ENCODE assay signal across 9 cellular contexts in the genomic region with DNA sequence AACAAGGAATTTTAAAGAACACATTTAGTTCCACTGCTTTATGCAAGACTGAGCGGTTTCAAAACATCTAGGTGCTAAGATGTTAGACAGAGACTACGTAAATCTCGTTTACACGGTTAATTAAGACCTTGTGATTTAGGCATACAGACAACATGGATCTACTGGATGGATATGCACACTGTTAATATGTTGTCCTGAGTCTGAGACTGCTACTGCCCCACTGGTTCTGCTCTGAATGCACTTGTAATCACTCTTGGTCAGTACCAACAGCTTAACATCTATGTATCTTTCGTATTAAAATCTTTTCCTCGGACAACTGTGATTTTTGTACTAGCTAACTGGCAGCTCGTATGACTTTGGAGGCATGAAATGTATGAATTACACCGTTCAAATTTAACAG. TPM values are rescaled to one million over a fixed set of nuclear protein-coding genes. Genes with fewer than 3 reads are reported as not detected.
A peak's percentile ranks its signal among the peaks of the same experiment; 100 is the strongest.
DNase-seq lines count a peak whose midpoint lies in the region; ATAC-seq and TF ChIP-seq lines count a peak whose summit lies in the region.
"Had no signal": no experiment of that assay in that cellular context is flagged by ENCODE, and none has a peak within 500 bp of the region (broad histone marks: within the 10 kb centered on the region; RNA-seq: fewer than 3 reads in every experiment).

No MANE protein-coding gene starts in this region.

- peak overlapping the region; percentile 7 to 92; a peak in 3 of 4 replicates for H3K4me3 ChIP-seq in DND-41 (ENCODE audit: low read depth in 1 of 2, low read length in 2 of 2)
- peak overlapping the region; percentile 55 to 87 (median 81) for H3K4me3 ChIP-seq in fibroblast of lung (replicated peaks in 1 of 4; ENCODE audit: control extremely low read depth in 1 of 4, insufficient read depth in 1 of 4, low read depth in 3 of 4, low read length in 4 of 4)
- peak overlapping the region; percentile 98 for H3K4me3 ChIP-seq in rectal smooth muscle tissue (ENCODE audit: low read length)

- H3K79me2 ChIP-seq in DND-41 (ENCODE audit: insufficient read depth, low read length) (peaks cover 72% of the 10 kb centered on the region), fibroblast of lung (ENCODE audit: control insufficient read depth, insufficient read depth, low read length) (peaks cover 16% of the 10 kb centered on the region)

- H3K27me3 ChIP-seq in DND-41 (ENCODE audit: insufficient read depth, low read length, poor library complexity) = peaks cover 40% of the 10 kb centered on the region
- no peaks in the 10 kb centered on the region for H3K27me3 ChIP-seq in fibroblast of lung (ENCODE audit: control insufficient read depth, insufficient read depth, low read length)
- H3K27me3 ChIP-seq in rectal smooth muscle tissue (ENCODE audit: control insufficient read depth, insufficient read depth, low read length) = no peaks in the 10 kb centered on the region

- peaks cover 17% of the 10 kb centered on the region for H4K20me1 ChIP-seq in DND-41 (ENCODE audit: insufficient read depth, low read length)
- no peaks in the 10 kb centered on the region for H4K20me1 ChIP-seq in fibroblast of lung (ENCODE audit: control insufficient read depth, extremely low read depth, insufficient read depth, low read length)

- CTCF ChIA-PET in WTC11 (lab: Charles Lee) = interaction anchor here (2.3 kb wide), 1 partner anchor 13 kb away, joined by 8 read pairs; no protein-coding TSS in a partner anchor

- no peaks in the 10 kb centered on the region for H3K9me3 ChIP-seq in DND-41 (ENCODE audit: insufficient read depth, low read length, severe bottlenecking)
- H3K9me3 ChIP-seq in fibroblast of lung (ENCODE audit: control insufficient read depth, insufficient read depth, low read depth, low read length) = no peaks in the 10 kb centered on the region

- H3K4me3 Mint-ChIP-seq in WTC11 = no peak overlapping the region; the same call in 1 of the 2 replicates

- H2AFZ ChIP-seq in DND-41 (ENCODE audit: low read depth, low read length) (no peak overlapping the region), fibroblast of lung (ENCODE audit: low read length) (no peak overlapping the region)

- TF ChIP-seq CTCF in DND-41 (IDR thresholded peaks at IDR 0.05; ENCODE audit: borderline replicate concordance, extremely low read depth, low read length, poor library complexity, severe bottlenecking) = no peak
- TF ChIP-seq CTCF in fibroblast of lung (conservative IDR thresholded peaks at IDR 0.05 in 1 of 2, IDR thresholded peaks at IDR 0.05 in 1 of 2; ENCODE audit: low read depth in 1 of 2, low read length in 2 of 2) = no peak
- no peak for TF ChIP-seq CTCF in WTC11 (IDR thresholded peaks at IDR 0.05)

- H3K36me3 ChIP-seq in DND-41 (ENCODE audit: insufficient read depth, low read length) (peaks cover 4% of the 10 kb centered on the region; the same call in 1 of the 2 replicates), fibroblast of lung (ENCODE audit: control insufficient read depth, insufficient read depth, low read length) (no peaks in the 10 kb centered on the region), rectal smooth muscle tissue (ENCODE audit: control insufficient read depth, insufficient read depth, low read length) (no peaks in the 10 kb centered on the region)

- peak overlapping the region; percentile 31 for H3K27ac ChIP-seq in DND-41 (ENCODE audit: low read length)
- H3K27ac ChIP-seq in fibroblast of lung (ENCODE audit: insufficient read depth, low read length) = no peak overlapping the region
- H3K27ac ChIP-seq in rectal smooth muscle tissue (ENCODE audit: low read depth, low read length) = peak overlapping the region; percentile 15

- H3K27ac Mint-ChIP-seq in WTC11 = no peak overlapping the region

- H3K4me2 ChIP-seq in DND-41 (ENCODE audit: insufficient read depth, low read length) = peak overlapping the region; percentile 99
- H3K4me2 ChIP-seq in fibroblast of lung (ENCODE audit: extremely low read depth, insufficient read depth, low read length) = peak overlapping the region; percentile 100

- H3K9me3 Mint-ChIP-seq in WTC11 = no peaks in the 10 kb centered on the region

- H3K4me1 Mint-ChIP-seq in WTC11 = peaks cover 33% of the 10 kb centered on the region

- H3K4me1 ChIP-seq in DND-41 (ENCODE audit: insufficient read depth, low read length) (peaks cover 67% of the 10 kb centered on the region), fibroblast of lung (ENCODE audit: control insufficient read depth, extremely low read depth, insufficient read depth, low read length) (peaks cover 3% of the 10 kb centered on the region), rectal smooth muscle tissue (ENCODE audit: control insufficient read depth, insufficient read depth, low read length) (peaks cover 4% of the 10 kb centered on the region)

- H3K9ac ChIP-seq in DND-41 (ENCODE audit: low read depth, low read length) (peak overlapping the region; percentile 0; the same call in 1 of the 2 replicates), fibroblast of lung (ENCODE audit: insufficient read depth, low read length) (no peak overlapping the region), rectal smooth muscle tissue (ENCODE audit: low read length) (no peak overlapping the region)

- POLR2A ChIA-PET in WTC11 (lab: Charles Lee) = no interaction called here

- ATAC-seq in DND-41 (ENCODE audit: insufficient read depth, low read depth) = no peak
- ATAC-seq in WTC11 = no peak
- no peak for ATAC-seq in HG02763 (IDR thresholded peaks at IDR 0.05; ENCODE audit: unreplicated experiment)
- ATAC-seq in GM18858 (IDR thresholded peaks at IDR 0.05; ENCODE audit: unreplicated experiment) = no peak
- ATAC-seq in GM21576 (IDR thresholded peaks at IDR 0.05; ENCODE audit: unreplicated experiment) = no peak

- DNase-seq in DND-41 = no peak
- peak; percentile 44 for DNase-seq in OCI-M1 (lab: John Stamatoyannopoulos, UW)
- DNase-seq in fibroblast of lung (ENCODE audit: low read depth in 2 of 2) = no peak
- no peak for DNase-seq in WTC11 (ENCODE audit: low spot score)
- DNase-seq: NCI-H1436 had no signal

- H3K27me3 Mint-ChIP-seq in WTC11 (ENCODE audit: low read depth) = peaks cover 32% of the 10 kb centered on the region

- H3K36me3 Mint-ChIP-seq in WTC11 = no peaks in the 10 kb centered on the region

TF ChIP-seq in WTC11, 78 proteins besides CTCF, POLR2A, EP300 and RAD21:
- TF ChIP-seq CREB1 (CRISPR knock-in tag; IDR thresholded peaks at IDR 0.05) = no peak

RNA-seq across cellular contexts. Expression of gene MAN1A1, which starts 3.1 kb away (rescaled TPM):
- total RNA-seq in fibroblast of lung = 90.9 and 120 TPM in 2 replicates
- 39.5 and 48.2 TPM in 2 replicates for polyA plus RNA-seq in fibroblast of lung
- 26.8 and 32.6 TPM in 2 replicates for polyA plus RNA-seq in fibroblast of lung (2012)
- 3.8 and 5.5 TPM in 2 replicates for polyA minus RNA-seq in fibroblast of lung (ENCODE audit: low replicate concordance)
- total RNA-seq in WTC11 (2021) = 6.8 to 6.9 TPM (median 6.8 TPM) in 3 replicates

Comparison
In these comparisons a context has a peak if more than half of its experiments do, and no peak if none do; other contexts are left out.
1. RNA of gene MAN1A1, which starts 3.1 kb away (total RNA-seq): 90.9 to 120 TPM in fibroblast of lung; 6.8 to 6.9 TPM in WTC11; every median in the first group is over 10 times any median in the second.
2. Peak in every context shown above with its lines, with median percentiles within 50 percentile points of each other: H3K4me3 ChIP-seq.